In genomic region chr6:42782689-42783176, GRCh38 we compare ENCODE assay signal across 8 cellular contexts. TPM values are rescaled to one million over a fixed set of nuclear protein-coding genes. Genes with fewer than 3 reads are reported as not detected.
A peak's percentile ranks its signal among the peaks of the same experiment; 100 is the strongest.
DNase-seq lines count a peak whose midpoint lies in the region; ATAC-seq and TF ChIP-seq lines count a peak whose summit lies in the region.

No MANE protein-coding gene starts in this region.

- H3K4me1 Mint-ChIP-seq in central memory CD8-positive, alpha-beta T cell: peaks cover 23% of the 10 kb centered on the region

- peak; percentile 20 for ATAC-seq in HG02852 (IDR thresholded peaks at IDR 0.05; ENCODE audit: unreplicated experiment)
- peak; percentile 64 for ATAC-seq in central memory CD8-positive, alpha-beta T cell (replicated peaks; ENCODE audit: extremely low read depth, poor library complexity, severe bottlenecking)
- no peak for ATAC-seq in HG02610 (IDR thresholded peaks at IDR 0.05; ENCODE audit: unreplicated experiment)

- DNase-seq in EH (ENCODE audit: low read depth) (peak; percentile 95), NCI-H2227 (lab: John Stamatoyannopoulos, UW; ENCODE audit: unreplicated experiment) (peak; percentile 78), kidney epithelial cell (ENCODE audit: low read depth) (no peak)
- peak; percentile 74 for DNase-seq in activated CD4-positive, alpha-beta T cell treated with anti-CD3 and anti-CD28 coated beads for 1 hour
- peak; percentile 56 to 68 for DNase-seq in central memory CD8-positive, alpha-beta T cell (ENCODE audit: low spot score in 2 of 2)
- DNase-seq in stimulated activated CD4-positive, alpha-beta T cell treated with anti-CD3 and anti-CD28 coated beads, Interleukin-12 subunit alpha, Interleukin-12 subunit beta, amount 100 ng/mL, for 4 hours: peak; percentile 71

- no peaks in the 10 kb centered on the region for H3K27me3 ChIP-seq in kidney epithelial cell (ENCODE audit: control insufficient read depth, insufficient read depth, low read length)

- TF ChIP-seq CTCF in kidney epithelial cell (IDR thresholded peaks at IDR 0.05; ENCODE audit: insufficient read depth, low read length, poor library complexity, severe bottlenecking): no peak

- H3K27ac Mint-ChIP-seq in central memory CD8-positive, alpha-beta T cell (ENCODE audit: low read depth): no peak overlapping the region

- H3K4me3 ChIP-seq in kidney epithelial cell (ENCODE audit: low read depth, low read length): peak overlapping the region; percentile 93

- H3K27me3 Mint-ChIP-seq in central memory CD8-positive, alpha-beta T cell: no peaks in the 10 kb centered on the region

- H3K36me3 Mint-ChIP-seq in central memory CD8-positive, alpha-beta T cell (ENCODE audit: insufficient read depth): peaks cover 39% of the 10 kb centered on the region

- H3K9me3 Mint-ChIP-seq in central memory CD8-positive, alpha-beta T cell: no peaks in the 10 kb centered on the region

- H3K4me3 Mint-ChIP-seq in central memory CD8-positive, alpha-beta T cell: no peak overlapping the region

- no peaks in the 10 kb centered on the region for H3K36me3 ChIP-seq in kidney epithelial cell (ENCODE audit: control insufficient read depth, insufficient read depth, low read length)

RNA-seq across cellular contexts. Expression of gene BICRAL, which starts 0.9 kb away (rescaled TPM):
- total RNA-seq in kidney epithelial cell: 5.2 and 7.1 TPM in 2 replicates

RNA-seq across cellular contexts. Expression of gene TBCC, which starts 36.8 kb away (rescaled TPM):
- total RNA-seq in kidney epithelial cell: 55.2 and 57.0 TPM in 2 replicates
